ENCODE assay signal across 15 cellular contexts in the genomic region with DNA sequence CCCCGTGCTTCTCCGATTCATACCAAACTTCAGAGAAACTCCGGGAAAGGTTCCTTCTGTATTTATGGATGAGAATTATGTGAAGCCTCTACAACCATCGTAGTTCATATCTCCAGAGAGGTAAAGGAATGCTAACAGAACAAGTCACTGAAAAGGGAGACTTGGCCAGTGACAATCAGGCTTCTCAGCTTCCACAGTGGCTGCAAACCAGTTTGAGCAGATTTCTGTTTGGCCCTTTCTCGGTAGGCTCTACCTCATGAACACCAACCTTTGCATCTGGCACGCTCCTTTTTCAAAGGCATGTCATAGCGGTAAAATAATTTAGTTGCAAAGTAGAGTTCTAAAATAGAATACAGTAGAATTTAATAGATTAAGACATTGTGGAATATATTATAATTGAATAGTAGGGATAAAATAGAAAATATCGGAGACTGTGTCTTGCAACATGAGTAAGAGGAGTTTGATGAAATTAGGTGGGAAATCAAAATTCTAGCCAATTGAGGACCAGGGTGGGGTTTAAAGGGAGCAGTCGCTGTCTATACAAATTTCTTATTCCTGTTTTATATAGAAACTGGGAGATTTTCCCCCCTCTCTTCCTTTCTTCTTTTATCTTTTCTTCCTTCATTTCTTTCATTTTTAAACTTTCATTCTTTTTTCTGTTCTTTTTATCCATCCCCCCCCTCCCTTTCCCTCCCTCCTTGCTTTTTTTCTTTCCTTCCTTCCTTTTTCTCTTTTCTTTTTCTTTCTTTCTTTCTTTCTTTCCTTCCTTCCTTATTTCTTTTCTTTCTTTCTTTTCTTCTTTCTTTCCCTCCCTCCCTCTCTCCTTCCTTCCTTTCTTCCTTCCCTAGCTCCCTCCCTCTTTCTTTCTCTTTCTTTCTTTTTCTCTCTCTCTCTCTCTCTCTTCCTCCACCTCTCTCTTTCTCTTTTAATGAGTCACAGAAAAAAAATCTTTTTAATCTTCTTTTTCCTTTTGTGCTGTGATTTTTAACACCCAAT.
DNase-seq lines count a peak whose midpoint lies in the region; ATAC-seq and TF ChIP-seq lines count a peak whose summit lies in the region.
"Had no signal": no experiment of that assay in that cellular context is flagged by ENCODE, and none has a peak within 500 bp of the region (broad histone marks: within the 10 kb centered on the region; RNA-seq: fewer than 3 reads in every experiment).

No MANE protein-coding gene starts in this region.

- no peak overlapping the region for H2AK5ac ChIP-seq in mesendoderm (ENCODE audit: low read length)

- no peak overlapping the region for H2BK5ac ChIP-seq in mesendoderm (ENCODE audit: low read length)

- H3K4me3 ChIP-seq in mesendoderm (ENCODE audit: low read length), result no peak overlapping the region

- no peak overlapping the region for H3K4me2 ChIP-seq in mesendoderm (ENCODE audit: low read length)

- H3K56ac ChIP-seq in mesendoderm (ENCODE audit: low read length), result no peak overlapping the region

- 100% methylated on average over 1 of the region's 9 CpGs for WGBS in mesendoderm (ENCODE audit: extremely low coverage, insufficient coverage, low lambda C conversion rate)

- peak in 1 of 2 donors; percentile 16 for ATAC-seq in activated naive CD4-positive, alpha-beta T cell treated with anti-CD3 and anti-CD28 coated beads, Interleukin-2, amount 50 U/mL, for 72 hours
- ATAC-seq in activated naive CD8-positive, alpha-beta T cell treated with anti-CD3 and anti-CD28 coated beads, Interleukin-2, amount 10 ng/mL, durations not matched to agents 7 days and 5 days (ENCODE audit: low read depth), result peak; percentile 2
- ATAC-seq in GM18867 (IDR thresholded peaks at IDR 0.05; ENCODE audit: unreplicated experiment), result no peak

- H4K8ac ChIP-seq in mesendoderm (ENCODE audit: low read depth, low read length), result no peak overlapping the region

- no peak overlapping the region for H4K5ac ChIP-seq in mesendoderm (ENCODE audit: low read length)

- no peak overlapping the region for H3K9ac ChIP-seq in mesendoderm (ENCODE audit: low read length)
- H3K9ac ChIP-seq: parathyroid adenoma had no signal

- no peak overlapping the region for H3K27ac ChIP-seq in mesendoderm (ENCODE audit: low read depth, low read length)
- H3K27ac ChIP-seq: parathyroid adenoma had no signal

- no peaks in the 10 kb centered on the region for H3K9me3 Mint-ChIP-seq in activated naive CD4-positive, alpha-beta T cell treated with anti-CD3 and anti-CD28 coated beads, Interleukin-2, amount 50 U/mL, for 72 hours
- no peaks in the 10 kb centered on the region for H3K9me3 Mint-ChIP-seq in activated naive CD8-positive, alpha-beta T cell treated with anti-CD3 and anti-CD28 coated beads, Interleukin-2, amount 10 ng/mL, durations not matched to agents 7 days and 5 days
- no peaks in the 10 kb centered on the region for H3K9me3 Mint-ChIP-seq in type B pancreatic cell

- no peak overlapping the region for H2BK15ac ChIP-seq in mesendoderm (replicated peaks; ENCODE audit: low read depth)

- H3K79me1 ChIP-seq in mesendoderm (ENCODE audit: low read length), result no peaks in the 10 kb centered on the region

- H2BK120ac ChIP-seq in mesendoderm (ENCODE audit: low read depth, low read length), result no peak overlapping the region

- peak overlapping the region; percentile 79 for H3K4me3 Mint-ChIP-seq in activated naive CD8-positive, alpha-beta T cell treated with anti-CD3 and anti-CD28 coated beads, Interleukin-2, amount 10 ng/mL, durations not matched to agents 7 days and 5 days
- H3K4me3 Mint-ChIP-seq in type B pancreatic cell, result no peak overlapping the region

- H3K27ac Mint-ChIP-seq in activated naive CD4-positive, alpha-beta T cell treated with anti-CD3 and anti-CD28 coated beads, Interleukin-2, amount 50 U/mL, for 72 hours, result peak overlapping the region; percentile 12 to 85
- peak overlapping the region; percentile 86 for H3K27ac Mint-ChIP-seq in activated naive CD8-positive, alpha-beta T cell treated with anti-CD3 and anti-CD28 coated beads, Interleukin-2, amount 10 ng/mL, durations not matched to agents 7 days and 5 days
- peak overlapping the region; percentile 69 for H3K27ac Mint-ChIP-seq in type B pancreatic cell

- H3K4me1 Mint-ChIP-seq in activated naive CD8-positive, alpha-beta T cell treated with anti-CD3 and anti-CD28 coated beads, Interleukin-2, amount 10 ng/mL, durations not matched to agents 7 days and 5 days, result peaks cover 77% of the 10 kb centered on the region
- H3K4me1 Mint-ChIP-seq in type B pancreatic cell (ENCODE audit: unreplicated experiment), result peaks cover 24% of the 10 kb centered on the region

- no peaks in the 10 kb centered on the region for H3K36me3 ChIP-seq in mesendoderm (ENCODE audit: control insufficient read depth, insufficient read depth, low read length)

- POLR2A ChIA-PET in activated naive CD8-positive, alpha-beta T cell treated with anti-CD3 and anti-CD28 coated beads, Interleukin-2, amount 10 ng/mL, durations not matched to agents 7 days and 5 days (lab: Charles Lee), result interaction anchor here (0.6 to 12.3 kb wide), 17 partner anchors 11 to 185 kb away, joined by 3 to 258 read pairs (median 7); partner anchors contain the start of gene KLF6

- H3K4ac ChIP-seq in mesendoderm (ENCODE audit: low read depth, low read length), result no peak overlapping the region

- peaks cover 0 to 7% of the 10 kb centered on the region in 2 donors for H3K36me3 Mint-ChIP-seq in activated naive CD4-positive, alpha-beta T cell treated with anti-CD3 and anti-CD28 coated beads, Interleukin-2, amount 50 U/mL, for 72 hours
- peaks cover 8% of the 10 kb centered on the region for H3K36me3 Mint-ChIP-seq in activated naive CD8-positive, alpha-beta T cell treated with anti-CD3 and anti-CD28 coated beads, Interleukin-2, amount 10 ng/mL, durations not matched to agents 7 days and 5 days
- no peaks in the 10 kb centered on the region for H3K36me3 Mint-ChIP-seq in type B pancreatic cell

- DNase-seq in activated naive CD4-positive, alpha-beta T cell treated with anti-CD3 and anti-CD28 coated beads, Interleukin-2, amount 50 U/mL, for 72 hours (ENCODE audit: low spot score in 2 of 2), result no peak
- no peak for DNase-seq in activated naive CD4-positive, alpha-beta T cell treated with anti-CD3 and anti-CD28 coated beads, Interleukin-2, amount 50 U/mL, for 16 hours
- DNase-seq in activated naive CD8-positive, alpha-beta T cell treated with anti-CD3 and anti-CD28 coated beads, Interleukin-2, amount 10 ng/mL, durations not matched to agents 7 days and 5 days, result no peak
- DNase-seq in mesendoderm (peak; percentile 31), type B pancreatic cell (ENCODE audit: extremely low spot score, unreplicated experiment) (no peak), ureter (ENCODE audit: low spot score) (no peak), NCI-H1694 (lab: John Stamatoyannopoulos, UW) (no peak)
- DNase-seq: AML-193; GDM1; NCI-H1092 treated with DMSO at 0.1 percent for 48 hours; NCI-H774; stimulated activated CD4-positive, alpha-beta T cell treated with anti-CD3 and anti-CD28 coated beads, Interleukin-4, amount 100 ng/mL, for 1 hour; substantia nigra had no signal

- no peaks in the 10 kb centered on the region for H3K27me3 Mint-ChIP-seq in activated naive CD8-positive, alpha-beta T cell treated with anti-CD3 and anti-CD28 coated beads, Interleukin-2, amount 10 ng/mL, durations not matched to agents 7 days and 5 days
- H3K27me3 Mint-ChIP-seq in type B pancreatic cell, result no peaks in the 10 kb centered on the region

- H3K4me1 ChIP-seq in mesendoderm (ENCODE audit: control insufficient read depth, low read depth, low read length), result peaks cover 4% of the 10 kb centered on the region
- H3K4me1 ChIP-seq: parathyroid adenoma had no signal

- H3K27me3 ChIP-seq in mesendoderm (ENCODE audit: insufficient read depth, low read length, poor library complexity), result no peaks in the 10 kb centered on the region

- TF ChIP-seq CTCF in type B pancreatic cell (conservative IDR thresholded peaks at IDR 0.05), result no peak

- H3K23ac ChIP-seq in mesendoderm (ENCODE audit: low read length), result no peak overlapping the region

- no peaks in the 10 kb centered on the region for H3K79me2 ChIP-seq in mesendoderm (ENCODE audit: control insufficient read depth, insufficient read depth, low read length)
- H3K79me2 ChIP-seq: parathyroid adenoma had no signal

- no peak overlapping the region for H3K18ac ChIP-seq in mesendoderm (ENCODE audit: low read length)
